Comparison of ENCODE assay signal across 8 cellular contexts in the genomic region with DNA sequence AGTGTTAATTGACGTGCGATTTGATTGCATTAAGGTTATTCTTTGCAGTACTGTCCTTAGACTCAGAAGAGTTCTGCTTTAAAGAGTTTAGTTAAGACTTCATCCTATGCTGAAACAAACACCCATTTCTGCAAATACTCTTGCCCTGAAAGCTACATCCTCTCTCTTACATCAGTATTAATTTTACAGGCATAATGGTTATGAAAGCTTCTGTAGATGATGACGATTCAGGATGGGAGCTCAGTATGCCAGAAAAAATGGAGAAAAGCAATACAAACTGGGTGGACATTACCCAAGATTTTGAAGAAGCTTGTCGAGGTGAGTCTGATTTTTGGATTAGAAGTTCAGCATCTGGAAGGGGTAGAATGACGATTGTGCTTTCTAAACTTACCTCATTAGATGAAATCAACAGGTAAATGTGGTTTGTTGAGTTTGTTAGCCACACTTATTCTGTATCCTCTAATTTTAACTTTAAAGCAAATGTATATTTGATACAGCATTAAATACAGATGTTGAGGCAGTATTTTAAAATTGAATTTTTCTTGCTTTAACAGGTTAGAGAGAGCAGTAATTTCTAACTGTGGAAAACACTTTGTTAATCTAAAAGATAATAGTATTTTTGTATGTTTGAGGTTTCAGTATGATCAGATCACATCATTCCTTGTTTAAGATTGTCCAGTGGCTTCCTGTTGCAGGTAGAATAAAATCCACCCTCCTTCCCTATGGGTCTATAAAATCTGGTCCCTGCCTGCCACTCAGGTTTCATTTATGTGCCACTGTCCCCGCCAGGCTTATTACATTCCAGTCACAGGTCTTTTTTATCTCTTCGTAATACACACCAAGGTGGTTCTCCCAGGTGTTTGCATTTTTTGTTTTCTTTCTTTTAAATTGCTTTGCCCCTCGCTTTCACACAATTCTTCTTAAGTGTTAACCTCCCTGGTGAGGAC. TPM values are rescaled to one million over a fixed set of nuclear protein-coding genes. Genes with fewer than 3 reads are reported as not detected.
DNase-seq lines count a peak whose midpoint lies in the region; ATAC-seq and TF ChIP-seq lines count a peak whose summit lies in the region.

No MANE protein-coding gene starts in this region.

- intact Hi-C loops in PC-9 (cut with micrococcal nuclease; ENCODE audit: unreplicated experiment) = loop anchor here (2.0 kb wide), 1 partner anchor 341 kb away; the partner anchor contains the start of gene ISCA1
- intact Hi-C loops in esophagus muscularis mucosa (cut with DNase I) = loop anchor here (10.0 kb wide), 1 partner anchor 197 kb away; the partner anchor contains the start of gene AGTPBP1

- POLR2A ChIA-PET in PC-9 (lab: Charles Lee; ENCODE audit: unreplicated experiment) = interaction anchor here (0.7 kb wide), 1 partner anchor 404 kb away, joined by 3 read pairs; no protein-coding TSS in a partner anchor

- TF ChIP-seq CTCF in PC-9 (conservative IDR thresholded peaks at IDR 0.05) (no peak), esophagus muscularis mucosa (IDR thresholded peaks at IDR 0.05) (no peak), progenitor cell of endocrine pancreas (IDR thresholded peaks at IDR 0.05; ENCODE audit: unreplicated experiment) (no peak)

- WGBS in esophagus muscularis mucosa = 47% methylated on average over 8 of the region's 8 CpGs

- H3F3A ChIP-seq in PC-9 (ENCODE audit: insufficient read depth, low read depth) = no peaks in the 10 kb centered on the region

- ATAC-seq in HG02870 (IDR thresholded peaks at IDR 0.05; ENCODE audit: unreplicated experiment) (no peak), esophagus mucosa (no peak)

- H3K4me1 ChIP-seq in PC-9 (replicated peaks; ENCODE audit: insufficient read depth) = peaks cover 12% of the 10 kb centered on the region
- H3K4me1 ChIP-seq in esophagus muscularis mucosa = peaks cover 21 to 64% (median 58%) of the 10 kb centered on the region in 4 donors

- no TSS peak for BruUV-seq in PC-9 (replicated peaks; lab: Mats Ljungman, UMichigan)

- 0 out of 2 replicates have a peak, but pooled peaks cover 10% of the 10 kb centered on the region for H4K20me1 ChIP-seq in PC-9 (ENCODE audit: insufficient read depth)

- no peak for TF ChIP-seq EP300 in esophagus muscularis mucosa (IDR thresholded peaks at IDR 0.05)

- no peaks in the 10 kb centered on the region for H3K9me2 ChIP-seq in PC-9 (ENCODE audit: insufficient read depth)

- CTCF ChIA-PET in PC-9 (lab: Charles Lee) = no interaction called here

- peaks cover 3% of the 10 kb centered on the region for H3K9me3 Mint-ChIP-seq in progenitor cell of endocrine pancreas (ENCODE audit: low read depth)

- H3K9me3 ChIP-seq in PC-9 (ENCODE audit: insufficient read depth, low read depth) (no peaks in the 10 kb centered on the region), esophagus muscularis mucosa (no peaks in the 10 kb centered on the region)

- H3K27ac ChIP-seq in PC-9 (peak overlapping the region; percentile 77), esophagus muscularis mucosa (replicated peaks in 1 of 4) (peak overlapping the region; percentile 90 to 98 (median 94))

- H3K4me3 ChIP-seq in PC-9 (peak overlapping the region; percentile 99), esophagus muscularis mucosa (peak overlapping the region; percentile 73 to 97 (median 90))

- peak overlapping the region; percentile 100 for H3K4me2 ChIP-seq in PC-9

- H3K27ac Mint-ChIP-seq in progenitor cell of endocrine pancreas = peak overlapping the region; percentile 94

- H3K4me3 Mint-ChIP-seq in progenitor cell of endocrine pancreas (ENCODE audit: low read depth) = no peak overlapping the region

- H3K27me3 ChIP-seq in PC-9 (ENCODE audit: insufficient read depth, low read depth) (no peaks in the 10 kb centered on the region), esophagus muscularis mucosa (peaks cover 0 to 6% (median 0%) of the 10 kb centered on the region in 4 donors)

- peak overlapping the region; percentile 90 for H2AFZ ChIP-seq in PC-9

- peaks cover 23% of the 10 kb centered on the region for H3K36me3 Mint-ChIP-seq in progenitor cell of endocrine pancreas (ENCODE audit: insufficient read depth)

- peaks cover 15% of the 10 kb centered on the region for H3K4me1 Mint-ChIP-seq in progenitor cell of endocrine pancreas (ENCODE audit: low read depth)

- DNase-seq in EL = peak; percentile 4
- no peak for DNase-seq in PC-9
- no peak for DNase-seq in esophagus muscularis mucosa (ENCODE audit: extremely low spot score)
- DNase-seq in progenitor cell of endocrine pancreas (ENCODE audit: low spot score, unreplicated experiment) = no peak
- no peak for DNase-seq in LoVo (ENCODE audit: low spot score)
- DNase-seq in NCI-H2081 (lab: John Stamatoyannopoulos, UW) = no peak

- H3K79me2 ChIP-seq in PC-9 (ENCODE audit: low read depth) = peaks cover 61% of the 10 kb centered on the region

- H3K27me3 Mint-ChIP-seq in progenitor cell of endocrine pancreas = no peaks in the 10 kb centered on the region

- no peak for TF ChIP-seq POLR2A in esophagus muscularis mucosa (IDR thresholded peaks at IDR 0.05; ENCODE audit: low read depth)

- H3K36me3 ChIP-seq in PC-9 (ENCODE audit: low read depth) (peaks cover 32% of the 10 kb centered on the region), esophagus muscularis mucosa (peaks cover 0 to 13% (median 6%) of the 10 kb centered on the region in 4 donors)

RNA-seq across cellular contexts. Expression of gene NAA35, which starts 1.3 kb away (rescaled TPM):
- 33.3 and 33.6 TPM in 2 replicates for total RNA-seq in PC-9 (2021)
- 10 to 100 TPM; 16.4 to 20.8 (median 18.1) TPM for total RNA-seq in esophagus muscularis mucosa
- total RNA-seq in progenitor cell of endocrine pancreas = 37.3 and 37.7 TPM in 2 replicates
- 17.3 TPM for total RNA-seq in esophagus mucosa
